ENCODE assay signal across 6 cellular contexts in the genomic region with DNA sequence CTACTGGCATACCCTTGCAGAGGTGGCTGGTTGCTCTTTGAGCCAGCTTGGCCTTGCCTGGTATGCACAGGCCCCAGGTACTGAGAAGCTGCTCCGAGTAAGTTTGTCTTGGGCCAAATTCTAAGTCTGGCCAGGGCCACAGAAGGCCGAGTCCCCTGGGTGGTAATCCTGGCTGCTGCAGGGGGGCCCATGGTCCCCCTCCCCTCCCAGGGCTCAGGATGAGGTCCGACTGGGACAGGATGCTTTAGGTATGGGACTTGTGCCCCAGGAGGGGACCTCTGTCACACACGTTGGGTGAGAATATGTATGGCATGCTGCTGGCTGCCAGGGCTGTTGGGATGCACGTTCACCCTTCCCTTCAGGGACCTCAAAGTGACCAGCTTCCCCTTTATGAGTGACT.
A peak's percentile ranks its signal among the peaks of the same experiment; 100 is the strongest.
DNase-seq lines count a peak whose midpoint lies in the region; ATAC-seq, FAIRE-seq and TF ChIP-seq lines count a peak whose summit lies in the region.
"Not testable (repeated sequence)": the region's sequence is repeated elsewhere in the genome, so short reads cannot be mapped to it uniquely, and the experiment has no call there.

No MANE protein-coding gene starts in this region.

- FAIRE-seq in kidney (lab: Jason Lieb, UNC): not testable (repeated sequence)

- not testable (repeated sequence) for H3K36me3 Mint-ChIP-seq in activated CD4-positive, alpha-beta T cell treated with anti-CD3 and anti-CD28 coated beads, Interleukin-2, amount 10 ng/mL, durations not matched to agents 24 days and 14 days (ENCODE audit: low read depth)

- H3K27ac Mint-ChIP-seq in activated CD4-positive, alpha-beta T cell treated with anti-CD3 and anti-CD28 coated beads, Interleukin-2, amount 10 ng/mL, durations not matched to agents 24 days and 14 days: not testable (repeated sequence)

- not testable (repeated sequence) for TF ChIP-seq CTCF in kidney (IDR thresholded peaks at IDR 0.05; ENCODE audit: borderline replicate concordance, extremely low read depth, insufficient read depth); upper lobe of right lung (IDR thresholded peaks at IDR 0.05)

- not testable (repeated sequence) for H3K36me3 ChIP-seq in kidney (ENCODE audit: control insufficient read depth in 1 of 2, insufficient read depth in 2 of 2, low read length in 2 of 2); upper lobe of right lung

- H3K4me1 Mint-ChIP-seq in activated CD4-positive, alpha-beta T cell treated with anti-CD3 and anti-CD28 coated beads, Interleukin-2, amount 10 ng/mL, durations not matched to agents 24 days and 14 days: not testable (repeated sequence)

- H3K9me3 ChIP-seq in kidney (ENCODE audit: control insufficient read depth in 1 of 2, low read length in 2 of 2); upper lobe of right lung: not testable (repeated sequence)

- intact Hi-C loops in activated CD4-positive, alpha-beta T cell treated with anti-CD3 and anti-CD28 coated beads, Interleukin-2, amount 10 ng/mL, durations not matched to agents 24 days and 14 days (cut with micrococcal nuclease); left cardiac atrium (cut with DNase I); kidney (cut with DNase I); posterior vena cava (cut with DNase I); upper lobe of right lung (cut with DNase I): not testable (repeated sequence)

- H3K4me3 Mint-ChIP-seq in activated CD4-positive, alpha-beta T cell treated with anti-CD3 and anti-CD28 coated beads, Interleukin-2, amount 10 ng/mL, durations not matched to agents 24 days and 14 days: not testable (repeated sequence)

- not testable (repeated sequence) for H3K27me3 Mint-ChIP-seq in activated CD4-positive, alpha-beta T cell treated with anti-CD3 and anti-CD28 coated beads, Interleukin-2, amount 10 ng/mL, durations not matched to agents 24 days and 14 days

- ATAC-seq in left cardiac atrium, upper lobe of right lung: not testable (repeated sequence)

- H3K4me3 ChIP-seq in kidney (ENCODE audit: low read length in 2 of 2); upper lobe of right lung: not testable (repeated sequence)

- not testable (repeated sequence) for H3K9ac ChIP-seq in kidney (ENCODE audit: low read length in 2 of 2)

- H3K4me1 ChIP-seq in kidney (ENCODE audit: control insufficient read depth in 1 of 2, insufficient read depth in 1 of 2, low read depth in 1 of 2, low read length in 2 of 2); upper lobe of right lung: not testable (repeated sequence)

- H3K27me3 ChIP-seq in upper lobe of right lung: not testable (repeated sequence)

- H3K27ac ChIP-seq in kidney (ENCODE audit: low read depth in 2 of 2, low read length in 2 of 2); upper lobe of right lung: not testable (repeated sequence)

- peak; percentile 49 for DNase-seq in activated CD4-positive, alpha-beta T cell treated with anti-CD3 and anti-CD28 coated beads, Interleukin-2, amount 10 ng/mL, durations not matched to agents 24 days and 14 days
- DNase-seq in left cardiac atrium: peak; percentile 17
- peak; percentile 58 for DNase-seq in kidney
- peak; percentile 87 for DNase-seq in mesenteric fat pad (ENCODE audit: low spot score)
- DNase-seq in posterior vena cava (ENCODE audit: low spot score): peak; percentile 72
- peak; percentile 70 for DNase-seq in upper lobe of right lung

- H3K9me3 Mint-ChIP-seq in activated CD4-positive, alpha-beta T cell treated with anti-CD3 and anti-CD28 coated beads, Interleukin-2, amount 10 ng/mL, durations not matched to agents 24 days and 14 days: not testable (repeated sequence)

Comparison
In these comparisons a context has a peak if more than half of its experiments do, and no peak if none do; other contexts are left out.
1. DNase-seq: peak in every context shown above with its lines; median percentile 87 in mesenteric fat pad; 72 in posterior vena cava; 70 in upper lobe of right lung; 58 in kidney; 49 in activated CD4-positive, alpha-beta T cell treated with anti-CD3 and anti-CD28 coated beads, Interleukin-2, amount 10 ng/mL, durations not matched to agents 24 days and 14 days; 17 in left cardiac atrium.